Comparison of ENCODE assay signal across 8 cellular contexts in genomic region chr16:21501223-21501868, GRCh38.
A peak's percentile ranks its signal among the peaks of the same experiment; 100 is the strongest.
DNase-seq lines count a peak whose midpoint lies in the region; ATAC-seq and TF ChIP-seq lines count a peak whose summit lies in the region.
"Not testable (repeated sequence)": the region's sequence is repeated elsewhere in the genome, so short reads cannot be mapped to it uniquely, and the experiment has no call there.

No MANE protein-coding gene starts in this region.

- peak overlapping the region; percentile 58 for H3K4me2 ChIP-seq in parathyroid adenoma (ENCODE audit: low read length)

- peak; percentile 48 for ATAC-seq in GM18502 (IDR thresholded peaks at IDR 0.05; ENCODE audit: poor library complexity, unreplicated experiment)
- peak; percentile 54 for ATAC-seq in HG02759 (IDR thresholded peaks at IDR 0.05; ENCODE audit: unreplicated experiment)
- ATAC-seq in left ventricle myocardium superior = peak; percentile 83

- in situ Hi-C loops in astrocyte of the cerebellum (cut with HindIII; ENCODE audit: low sequenced_read_pairs) = not testable (repeated sequence)

- intact Hi-C loops in left ventricle myocardium superior (cut with micrococcal nuclease) = not testable (repeated sequence)

- not testable (repeated sequence) for H3K27me3 ChIP-seq in MG63; WERI-Rb-1 (ENCODE audit: insufficient read depth, low read depth, severe bottlenecking); parathyroid adenoma (ENCODE audit: control insufficient read depth, insufficient read depth, low read length)

- H3K9ac ChIP-seq in parathyroid adenoma = peak overlapping the region; percentile 93

- not testable (repeated sequence) for H3K9me3 ChIP-seq in MG63; WERI-Rb-1 (ENCODE audit: severe bottlenecking); parathyroid adenoma (ENCODE audit: control insufficient read depth, low read length)

- DNase-seq in MG63 (peak; percentile 83), WERI-Rb-1 (peak; percentile 44), left ventricle myocardium superior (peak; percentile 83)
- DNase-seq in astrocyte of the cerebellum (ENCODE audit: low read depth) = not testable (repeated sequence)

- not testable (repeated sequence) for TF ChIP-seq CTCF in WERI-Rb-1 (IDR thresholded peaks at IDR 0.05; ENCODE audit: low read depth, low read length); astrocyte of the cerebellum (IDR thresholded peaks at IDR 0.05; ENCODE audit: low read depth, low read length, missing control alignments); parathyroid adenoma (IDR thresholded peaks at IDR 0.05)

- H3K4me1 ChIP-seq in parathyroid adenoma = not testable (repeated sequence)

- H3K4me3 ChIP-seq in MG63 (peak overlapping the region; percentile 63), WERI-Rb-1 (ENCODE audit: low read depth, low read length) (peak overlapping the region; percentile 90), astrocyte of the cerebellum (ENCODE audit: low read depth, low read length) (peak overlapping the region; percentile 73), parathyroid adenoma (ENCODE audit: low read depth, low read length) (peak overlapping the region; percentile 92)

- H3K79me2 ChIP-seq in parathyroid adenoma = not testable (repeated sequence)

- H2AFZ ChIP-seq in parathyroid adenoma = peak overlapping the region; percentile 99

- peaks cover 14% of the 10 kb centered on the region for H3K36me3 ChIP-seq in MG63
- H3K36me3 ChIP-seq in WERI-Rb-1; parathyroid adenoma (ENCODE audit: control insufficient read depth, insufficient read depth, low read length): not testable (repeated sequence)

- peak overlapping the region; percentile 92 for H3K27ac ChIP-seq in WERI-Rb-1
- H3K27ac ChIP-seq in parathyroid adenoma = peak overlapping the region; percentile 97
- peak overlapping the region; percentile 50 for H3K27ac ChIP-seq in temporal lobe (ENCODE audit: low read depth, low read length)
